8 cellular contexts compared by ENCODE assay signal in genomic region chr19:17471410-17472125, GRCh38. TPM values are rescaled to one million over a fixed set of nuclear protein-coding genes. Genes with fewer than 3 reads are reported as not detected.
DNase-seq lines count a peak whose midpoint lies in the region; ATAC-seq lines count a peak whose summit lies in the region.

No MANE protein-coding gene starts in this region.

- intact Hi-C loops in activated CD4-positive, alpha-beta T cell treated with anti-CD3 and anti-CD28 coated beads, Interleukin-2, amount 10 ng/mL, durations not matched to agents 24 days and 14 days (cut with micrococcal nuclease): no loop called here

- H3K9me3 ChIP-seq in iPS-15b (ENCODE audit: control insufficient read depth, insufficient read depth, low read length): no peaks in the 10 kb centered on the region
- H3K9me3 ChIP-seq in stomach smooth muscle (ENCODE audit: control insufficient read depth in 2 of 2, low read length in 2 of 2): no peaks in the 10 kb centered on the region

- peaks cover 2% of the 10 kb centered on the region for H3K36me3 Mint-ChIP-seq in activated CD4-positive, alpha-beta T cell treated with anti-CD3 and anti-CD28 coated beads, Interleukin-2, amount 10 ng/mL, durations not matched to agents 24 days and 14 days (ENCODE audit: low read depth)
- H3K36me3 Mint-ChIP-seq in activated T-helper 17 cell treated with anti-CD3 and anti-CD28 coated beads, Interleukin-2, amount 50 U/mL, for 72 hours (ENCODE audit: low read depth): no peaks in the 10 kb centered on the region

- DNase-seq in activated CD4-positive, alpha-beta T cell treated with anti-CD3 and anti-CD28 coated beads, Interleukin-2, amount 10 ng/mL, durations not matched to agents 24 days and 14 days: no peak
- DNase-seq in activated CD4-positive, alpha-beta T cell treated with anti-CD3 and anti-CD28 coated beads, Interleukin-2, amount 50 U/mL, for 1 hour: no peak
- DNase-seq in DMS79 treated with DMSO at 0.1 percent for 48 hours (lab: John Stamatoyannopoulos, UW) (no peak), NOMO-1 treated with dmso at 0.1 percent for 144 hours (lab: John Stamatoyannopoulos, UW; ENCODE audit: unreplicated experiment) (no peak)
- no peak for DNase-seq in NK-92 treated with Interleukin-12 subunit alpha and Interleukin-12 subunit beta, amount 100 ng/mL, for 24 hours (lab: John Stamatoyannopoulos, UW)

- H3K27me3 Mint-ChIP-seq in activated CD4-positive, alpha-beta T cell treated with anti-CD3 and anti-CD28 coated beads, Interleukin-2, amount 10 ng/mL, durations not matched to agents 24 days and 14 days: peaks cover 20% of the 10 kb centered on the region
- H3K27me3 Mint-ChIP-seq in activated T-helper 17 cell treated with anti-CD3 and anti-CD28 coated beads, Interleukin-2, amount 50 U/mL, for 72 hours: no peaks in the 10 kb centered on the region

- H3K9ac ChIP-seq in iPS-15b (ENCODE audit: low read depth, low read length) (no peak overlapping the region), stomach smooth muscle (ENCODE audit: low read length in 2 of 2) (peak overlapping the region; percentile 60 to 64)

- H3K9me3 Mint-ChIP-seq in activated CD4-positive, alpha-beta T cell treated with anti-CD3 and anti-CD28 coated beads, Interleukin-2, amount 10 ng/mL, durations not matched to agents 24 days and 14 days: no peaks in the 10 kb centered on the region
- H3K9me3 Mint-ChIP-seq in activated T-helper 17 cell treated with anti-CD3 and anti-CD28 coated beads, Interleukin-2, amount 50 U/mL, for 72 hours: no peaks in the 10 kb centered on the region

- H3K4me3 ChIP-seq in iPS-15b (ENCODE audit: low read depth, low read length) (peak overlapping the region; percentile 66), stomach smooth muscle (ENCODE audit: low read length in 2 of 2) (peak overlapping the region in 1 of 2 donors; percentile 85)

- no peak for ATAC-seq in activated T-helper 17 cell treated with anti-CD3 and anti-CD28 coated beads, Interleukin-2, amount 50 U/mL, for 72 hours (replicated peaks)

- peaks cover 26% of the 10 kb centered on the region for H3K4me1 Mint-ChIP-seq in activated CD4-positive, alpha-beta T cell treated with anti-CD3 and anti-CD28 coated beads, Interleukin-2, amount 10 ng/mL, durations not matched to agents 24 days and 14 days
- H3K4me1 Mint-ChIP-seq in activated T-helper 17 cell treated with anti-CD3 and anti-CD28 coated beads, Interleukin-2, amount 50 U/mL, for 72 hours: peaks cover 10% of the 10 kb centered on the region

- H3K4me3 Mint-ChIP-seq in activated CD4-positive, alpha-beta T cell treated with anti-CD3 and anti-CD28 coated beads, Interleukin-2, amount 10 ng/mL, durations not matched to agents 24 days and 14 days: peak overlapping the region; percentile 100
- H3K4me3 Mint-ChIP-seq in activated T-helper 17 cell treated with anti-CD3 and anti-CD28 coated beads, Interleukin-2, amount 50 U/mL, for 72 hours: peak overlapping the region; percentile 84

- no peak overlapping the region for H3K27ac ChIP-seq in stomach smooth muscle (ENCODE audit: low read length)

- H3K27me3 ChIP-seq in iPS-15b (ENCODE audit: control insufficient read depth, insufficient read depth, low read length) (peaks cover 19% of the 10 kb centered on the region), stomach smooth muscle (ENCODE audit: control insufficient read depth in 1 of 2, insufficient read depth in 2 of 2, low read length in 2 of 2) (no peaks in the 10 kb centered on the region)

- H3K4me1 ChIP-seq in iPS-15b (ENCODE audit: control insufficient read depth, insufficient read depth, low read length): no peaks in the 10 kb centered on the region
- peaks cover 38% of the 10 kb centered on the region for H3K4me1 ChIP-seq in stomach smooth muscle (ENCODE audit: control insufficient read depth, insufficient read depth, low read length)

- peak overlapping the region; percentile 48 for H3K27ac Mint-ChIP-seq in activated CD4-positive, alpha-beta T cell treated with anti-CD3 and anti-CD28 coated beads, Interleukin-2, amount 10 ng/mL, durations not matched to agents 24 days and 14 days
- peak overlapping the region; percentile 3 for H3K27ac Mint-ChIP-seq in activated T-helper 17 cell treated with anti-CD3 and anti-CD28 coated beads, Interleukin-2, amount 50 U/mL, for 72 hours

- H3K36me3 ChIP-seq in iPS-15b (ENCODE audit: control insufficient read depth, insufficient read depth, low read length) (no peaks in the 10 kb centered on the region), stomach smooth muscle (ENCODE audit: control insufficient read depth in 2 of 2, insufficient read depth in 2 of 2, low read length in 2 of 2) (peaks cover 0 to 4% of the 10 kb centered on the region in 2 donors)

RNA-seq across cellular contexts. Expression of gene SLC27A1, which starts 1.2 kb away (rescaled TPM):
- total RNA-seq in activated CD4-positive, alpha-beta T cell treated with anti-CD3 and anti-CD28 coated beads, Interleukin-2, amount 10 ng/mL, durations not matched to agents 24 days and 14 days: 1.8 and 2.5 TPM in 2 replicates
- 1 to 10 TPM; 3.8 to 6.7 TPM for total RNA-seq in activated T-helper 17 cell treated with anti-CD3 and anti-CD28 coated beads, Interleukin-2, amount 50 U/mL, for 72 hours

RNA-seq across cellular contexts. Expression of gene NXNL1, which starts 10.8 kb away (rescaled TPM):
- total RNA-seq in activated CD4-positive, alpha-beta T cell treated with anti-CD3 and anti-CD28 coated beads, Interleukin-2, amount 10 ng/mL, durations not matched to agents 24 days and 14 days: not detected in 2 replicates
- total RNA-seq in activated T-helper 17 cell treated with anti-CD3 and anti-CD28 coated beads, Interleukin-2, amount 50 U/mL, for 72 hours: not detected

RNA-seq across cellular contexts. Expression of gene TMEM221, which starts 23.1 kb away (rescaled TPM):
- total RNA-seq in activated CD4-positive, alpha-beta T cell treated with anti-CD3 and anti-CD28 coated beads, Interleukin-2, amount 10 ng/mL, durations not matched to agents 24 days and 14 days: not detected in 2 replicates
- total RNA-seq in activated T-helper 17 cell treated with anti-CD3 and anti-CD28 coated beads, Interleukin-2, amount 50 U/mL, for 72 hours: not detected

RNA-seq across cellular contexts. Expression of gene PGLS, which starts 39.9 kb away (rescaled TPM):
- 64.8 and 73.7 TPM in 2 replicates for total RNA-seq in activated CD4-positive, alpha-beta T cell treated with anti-CD3 and anti-CD28 coated beads, Interleukin-2, amount 10 ng/mL, durations not matched to agents 24 days and 14 days
- total RNA-seq in activated T-helper 17 cell treated with anti-CD3 and anti-CD28 coated beads, Interleukin-2, amount 50 U/mL, for 72 hours: 10 to 100 TPM; 49.0 to 61.8 TPM

RNA-seq across cellular contexts. Expression of gene MVB12A, which starts 51.7 kb away (rescaled TPM):
- 40.3 and 45.8 TPM in 2 replicates for total RNA-seq in activated CD4-positive, alpha-beta T cell treated with anti-CD3 and anti-CD28 coated beads, Interleukin-2, amount 10 ng/mL, durations not matched to agents 24 days and 14 days
- 10 to 100 TPM; 42.6 to 48.9 TPM for total RNA-seq in activated T-helper 17 cell treated with anti-CD3 and anti-CD28 coated beads, Interleukin-2, amount 50 U/mL, for 72 hours
